8 cellular contexts compared by ENCODE assay signal in genomic region chr6:117481926-117482239, GRCh38. TPM values are rescaled to one million over a fixed set of nuclear protein-coding genes. Genes with fewer than 3 reads are reported as not detected.
DNase-seq lines count a peak whose midpoint lies in the region; ATAC-seq and TF ChIP-seq lines count a peak whose summit lies in the region.

No MANE protein-coding gene starts in this region.

- H3K9me3 ChIP-seq in thyroid gland: no peaks in the 10 kb centered on the region

- H3K36me3 ChIP-seq in thyroid gland: no peaks in the 10 kb centered on the region

- no peaks in the 10 kb centered on the region for H3K27me3 ChIP-seq in thyroid gland

- H3K4me1 ChIP-seq in thyroid gland: peaks cover 7 to 17% of the 10 kb centered on the region in 2 donors

- intact Hi-C loops in activated CD8-positive, alpha-beta T cell treated with anti-CD3 and anti-CD28 coated beads for 36 hours (cut with micrococcal nuclease): loop anchor here (2.0 kb wide), 1 partner anchor 67 kb away; no protein-coding TSS in a partner anchor
- intact Hi-C loops in thyroid gland (cut with DNase I): loop anchor here (10.0 kb wide), 1 partner anchor 73 kb away; no protein-coding TSS in a partner anchor

- no peak for DNase-seq in activated T-cell treated with anti-CD3 and anti-CD28 coated beads, Interleukin-2, amount 50 U/mL, for 4 hours
- no peak for DNase-seq in activated T-cell treated with anti-CD3 and anti-CD28 coated beads for 4 hours
- peak; percentile 4 for DNase-seq in activated CD8-positive, alpha-beta T cell treated with anti-CD3 and anti-CD28 coated beads for 36 hours
- peak; percentile 23 for DNase-seq in iris pigment epithelial cell (ENCODE audit: low read depth)
- DNase-seq in thyroid gland: peak in 1 of 2 donors; percentile 6
- DNase-seq in NCI-H1436 (lab: John Stamatoyannopoulos, UW): no peak
- no peak for DNase-seq in NOMO-1 (lab: John Stamatoyannopoulos, UW; ENCODE audit: unreplicated experiment in 2 of 2)
- no peak for DNase-seq in AG20443 (ENCODE audit: low spot score)

- no peak for TF ChIP-seq POLR2A in thyroid gland (IDR thresholded peaks at IDR 0.05)

- peak overlapping the region; percentile 81 for H3K4me3 Mint-ChIP-seq in activated T-cell treated with anti-CD3 and anti-CD28 coated beads, Interleukin-2, amount 50 U/mL, for 4 hours
- H3K4me3 Mint-ChIP-seq in activated CD8-positive, alpha-beta T cell treated with anti-CD3 and anti-CD28 coated beads for 36 hours: peak overlapping the region; percentile 75

- 56 to 64% methylated on average over 2 of the region's 2 CpGs for WGBS in thyroid gland, 2 donors

- peak overlapping the region; percentile 20 to 83 (median 80) for H3K4me3 ChIP-seq in thyroid gland (replicated peaks in 1 of 3)

- H3K36me3 Mint-ChIP-seq in activated T-cell treated with anti-CD3 and anti-CD28 coated beads, Interleukin-2, amount 50 U/mL, for 4 hours (ENCODE audit: insufficient read depth): no peaks in the 10 kb centered on the region
- H3K36me3 Mint-ChIP-seq in activated CD8-positive, alpha-beta T cell treated with anti-CD3 and anti-CD28 coated beads for 36 hours (ENCODE audit: low read depth): no peaks in the 10 kb centered on the region

- peak in 1 of 2 donors; percentile 1 for ATAC-seq in activated T-cell treated with anti-CD3 and anti-CD28 coated beads, Interleukin-2, amount 50 U/mL, for 4 hours
- no peak for ATAC-seq in activated CD8-positive, alpha-beta T cell treated with anti-CD3 and anti-CD28 coated beads for 36 hours

- H3K27ac Mint-ChIP-seq in activated CD8-positive, alpha-beta T cell treated with anti-CD3 and anti-CD28 coated beads for 36 hours: no peak overlapping the region

- no peaks in the 10 kb centered on the region for H3K9me3 Mint-ChIP-seq in activated T-cell treated with anti-CD3 and anti-CD28 coated beads, Interleukin-2, amount 50 U/mL, for 4 hours
- H3K9me3 Mint-ChIP-seq in activated CD8-positive, alpha-beta T cell treated with anti-CD3 and anti-CD28 coated beads for 36 hours: no peaks in the 10 kb centered on the region

- peaks cover 14% of the 10 kb centered on the region for H3K4me1 Mint-ChIP-seq in activated T-cell treated with anti-CD3 and anti-CD28 coated beads, Interleukin-2, amount 50 U/mL, for 4 hours (ENCODE audit: low read depth)
- peaks cover 13% of the 10 kb centered on the region for H3K4me1 Mint-ChIP-seq in activated CD8-positive, alpha-beta T cell treated with anti-CD3 and anti-CD28 coated beads for 36 hours (ENCODE audit: low read depth)

- POLR2A ChIA-PET in activated CD8-positive, alpha-beta T cell treated with anti-CD3 and anti-CD28 coated beads for 36 hours (lab: Charles Lee): interaction anchor here (0.6 to 2.1 kb wide), 2 partner anchors 68 kb away, joined by 3 to 12 read pairs; no protein-coding TSS in a partner anchor

- H3K27ac ChIP-seq in thyroid gland: peak overlapping the region in 2 of 3 donors; percentile 90 to 91

- peaks cover 51% of the 10 kb centered on the region for H3K27me3 Mint-ChIP-seq in activated T-cell treated with anti-CD3 and anti-CD28 coated beads, Interleukin-2, amount 50 U/mL, for 4 hours (ENCODE audit: low read depth)
- H3K27me3 Mint-ChIP-seq in activated CD8-positive, alpha-beta T cell treated with anti-CD3 and anti-CD28 coated beads for 36 hours: peaks cover 41% of the 10 kb centered on the region

- no peak for TF ChIP-seq CTCF in activated CD8-positive, alpha-beta T cell treated with anti-CD3 and anti-CD28 coated beads for 36 hours (IDR thresholded peaks at IDR 0.05)
- no peak for TF ChIP-seq CTCF in thyroid gland (IDR thresholded peaks at IDR 0.05)

- CTCF ChIA-PET in activated CD8-positive, alpha-beta T cell treated with anti-CD3 and anti-CD28 coated beads for 36 hours (lab: Charles Lee): interaction anchor here (1.1 to 6.5 kb wide), 4 partner anchors 32 to 123 kb away, joined by 5 to 47 read pairs (median 20); no protein-coding TSS in a partner anchor

RNA-seq across cellular contexts. Expression of gene DCBLD1, which starts 0.6 kb away (rescaled TPM):
- 1 to 10 TPM; 1.5 to 1.9 (median 1.5) TPM for total RNA-seq in activated T-cell treated with anti-CD3 and anti-CD28 coated beads, Interleukin-2, amount 50 U/mL, for 4 hours
- 1 to 10 TPM; 2.2 to 2.3 TPM for total RNA-seq in activated CD8-positive, alpha-beta T cell treated with anti-CD3 and anti-CD28 coated beads for 36 hours
- total RNA-seq in thyroid gland: 10 to 100 TPM; 13.5 to 25.9 (median 21.2) TPM

RNA-seq across cellular contexts. Expression of gene ROS1, which starts 56.1 kb away (rescaled TPM):
- under 1 TPM in 2 of 3 donors, not detected in 1; 0.03 TPM for total RNA-seq in activated T-cell treated with anti-CD3 and anti-CD28 coated beads, Interleukin-2, amount 50 U/mL, for 4 hours
- total RNA-seq in activated CD8-positive, alpha-beta T cell treated with anti-CD3 and anti-CD28 coated beads for 36 hours: not detected
- total RNA-seq in thyroid gland: not detected

Comparison
In these comparisons a context has a peak if more than half of its experiments do, and no peak if none do; other contexts are left out.
1. DNase-seq: peak in activated CD8-positive, alpha-beta T cell treated with anti-CD3 and anti-CD28 coated beads for 36 hours (single experiment) and iris pigment epithelial cell (single experiment); none in activated T-cell treated with anti-CD3 and anti-CD28 coated beads, Interleukin-2, amount 50 U/mL, for 4 hours (single experiment), activated T-cell treated with anti-CD3 and anti-CD28 coated beads for 4 hours (single experiment), NCI-H1436 (single experiment), NOMO-1 (0 of 2) and AG20443 (single experiment).
2. RNA of gene DCBLD1, which starts 0.6 kb away (total RNA-seq): 13.5 to 25.9 TPM in thyroid gland; 2.2 to 2.3 TPM in activated CD8-positive, alpha-beta T cell treated with anti-CD3 and anti-CD28 coated beads for 36 hours and 1.5 to 1.9 TPM in activated T-cell treated with anti-CD3 and anti-CD28 coated beads, Interleukin-2, amount 50 U/mL, for 4 hours; every median in the first group is over 4 times any median in the second.